6 cellular contexts compared by ENCODE assay signal in genomic region chr2:21814588-21815192, GRCh38.
"Had no signal": no experiment of that assay in that cellular context is flagged by ENCODE, and none has a peak within 500 bp of the region (broad histone marks: within the 10 kb centered on the region; RNA-seq: fewer than 3 reads in every experiment).

No MANE protein-coding gene starts in this region.

- H3K4me2 ChIP-seq: GM23338 had no signal

- H2AFZ ChIP-seq: GM23338 had no signal

- H3K4me3 ChIP-seq: GM23338 had no signal

- ATAC-seq: GM23338, HepG2 had no signal

- DNase-seq: H9, HCEC 1CT, KBM-7 had no signal

- H3K27ac ChIP-seq: HL-60 had no signal
